8 cellular contexts compared by ENCODE assay signal in the genomic region with DNA sequence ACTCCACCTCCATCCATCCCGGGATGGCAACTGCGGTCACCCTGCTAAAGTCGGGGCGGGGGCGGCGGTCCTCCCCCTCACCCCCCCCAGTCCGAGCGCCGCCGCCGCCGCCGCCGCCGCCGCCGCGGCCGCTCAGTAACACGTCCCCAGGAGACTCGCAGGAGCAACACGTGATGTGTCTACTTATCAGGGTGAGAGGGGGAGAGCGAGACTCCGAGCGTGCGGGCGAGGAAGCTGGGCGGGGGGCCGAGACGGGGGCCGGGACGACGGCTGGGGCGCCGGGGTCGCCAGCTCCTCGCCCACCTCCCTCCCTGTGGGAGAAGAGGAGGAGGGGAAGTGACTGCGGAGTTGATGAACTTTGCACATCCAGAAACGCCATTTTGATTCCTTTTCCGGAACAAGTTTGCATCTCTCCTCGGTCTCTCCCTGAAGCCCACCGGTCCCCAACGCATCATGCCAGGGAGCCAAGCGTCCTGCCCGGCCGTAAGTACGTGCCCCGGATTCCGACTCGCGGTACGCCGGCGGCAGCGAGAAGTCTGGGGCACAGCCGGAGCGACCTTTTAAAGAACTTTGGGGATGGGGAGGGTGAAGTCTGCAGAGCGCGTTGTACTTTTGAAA. TPM values are rescaled to one million over a fixed set of nuclear protein-coding genes. Genes with fewer than 3 reads are reported as not detected.
DNase-seq lines count a peak whose midpoint lies in the region; ATAC-seq and TF ChIP-seq lines count a peak whose summit lies in the region.

A gene with protein sequence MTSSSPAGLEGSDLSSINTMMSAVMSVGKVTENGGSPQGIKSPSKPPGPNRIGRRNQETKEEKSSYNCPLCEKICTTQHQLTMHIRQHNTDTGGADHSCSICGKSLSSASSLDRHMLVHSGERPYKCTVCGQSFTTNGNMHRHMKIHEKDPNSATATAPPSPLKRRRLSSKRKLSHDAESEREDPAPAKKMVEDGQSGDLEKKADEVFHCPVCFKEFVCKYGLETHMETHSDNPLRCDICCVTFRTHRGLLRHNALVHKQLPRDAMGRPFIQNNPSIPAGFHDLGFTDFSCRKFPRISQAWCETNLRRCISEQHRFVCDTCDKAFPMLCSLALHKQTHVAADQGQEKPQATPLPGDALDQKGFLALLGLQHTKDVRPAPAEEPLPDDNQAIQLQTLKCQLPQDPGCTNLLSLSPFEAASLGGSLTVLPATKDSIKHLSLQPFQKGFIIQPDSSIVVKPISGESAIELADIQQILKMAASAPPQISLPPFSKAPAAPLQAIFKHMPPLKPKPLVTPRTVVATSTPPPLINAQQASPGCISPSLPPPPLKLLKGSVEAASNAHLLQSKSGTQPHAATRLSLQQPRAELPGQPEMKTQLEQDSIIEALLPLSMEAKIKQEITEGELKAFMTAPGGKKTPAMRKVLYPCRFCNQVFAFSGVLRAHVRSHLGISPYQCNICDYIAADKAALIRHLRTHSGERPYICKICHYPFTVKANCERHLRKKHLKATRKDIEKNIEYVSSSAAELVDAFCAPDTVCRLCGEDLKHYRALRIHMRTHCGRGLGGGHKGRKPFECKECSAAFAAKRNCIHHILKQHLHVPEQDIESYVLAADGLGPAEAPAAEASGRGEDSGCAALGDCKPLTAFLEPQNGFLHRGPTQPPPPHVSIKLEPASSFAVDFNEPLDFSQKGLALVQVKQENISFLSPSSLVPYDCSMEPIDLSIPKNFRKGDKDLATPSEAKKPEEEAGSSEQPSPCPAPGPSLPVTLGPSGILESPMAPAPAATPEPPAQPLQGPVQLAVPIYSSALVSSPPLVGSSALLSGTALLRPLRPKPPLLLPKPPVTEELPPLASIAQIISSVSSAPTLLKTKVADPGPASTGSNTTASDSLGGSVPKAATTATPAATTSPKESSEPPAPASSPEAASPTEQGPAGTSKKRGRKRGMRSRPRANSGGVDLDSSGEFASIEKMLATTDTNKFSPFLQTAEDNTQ (N-terminal part only) (plus strand): TSS at position 384 of the 618 bp plus-strand sequence. CDS start 73,951 bp downstream, outside the sequence.

- peak within 1 kb of the TSS; percentile 87 for H3K27ac ChIP-seq in AG04450 (ENCODE audit: low read depth, low read length)

- H3K27me3 ChIP-seq in AG04450 (ENCODE audit: control insufficient read depth, insufficient read depth, low read length): no peaks in the 10 kb centered on the region

- POLR2A ChIA-PET in AG04450 (lab: Yijun Ruan, JAX): interaction anchor here (0.6 to 2.1 kb wide), 5 partner anchors 18 to 58 kb away, joined by 3 to 8 read pairs (median 6); no protein-coding TSS in a partner anchor

- H3K4me3 ChIP-seq in AG04450 (ENCODE audit: low read depth, low read length): peak within 1 kb of the TSS; percentile 88

- DNase-seq in AG04450 (ENCODE audit: low read depth, low spot score): no peak
- DNase-seq in NOMO-1 treated with DMSO at 0.1 percent for 48 hours (lab: John Stamatoyannopoulos, UW; ENCODE audit: unreplicated experiment): peak; percentile 69
- peak; percentile 36 for DNase-seq in activated T-cell treated with anti-CD3 and anti-CD28 coated beads for 1 hour (ENCODE audit: low read depth)
- DNase-seq in epidermal melanocyte (ENCODE audit: insufficient read length, low spot score): peak; percentile 66
- peak; percentile 62 for DNase-seq in mucosa of gallbladder (ENCODE audit: low spot score)
- peak; percentile 67 for DNase-seq in stimulated activated naive CD4-positive, alpha-beta T cell treated with Interleukin-2 at 50 U/mL for 16 hours (lab: John Stamatoyannopoulos, UW)

- TF ChIP-seq CTCF in AG04450 (IDR thresholded peaks at IDR 0.05; ENCODE audit: low read depth, low read length): no peak

- no peaks in the 10 kb centered on the region; the same call in 1 of the 2 replicates for H3K9me3 ChIP-seq in AG04450 (ENCODE audit: control insufficient read depth, insufficient read depth, low read length)

- peak; percentile 33 for ATAC-seq in GM18873 (IDR thresholded peaks at IDR 0.05; ENCODE audit: low FRiP score, unreplicated experiment)
- ATAC-seq in HG03108 (IDR thresholded peaks at IDR 0.05; ENCODE audit: unreplicated experiment): peak; percentile 56

- CTCF ChIA-PET in AG04450 (lab: Charles Lee): no interaction called here

RNA-seq across cellular contexts. Expression of the gene that starts here (rescaled TPM):
- polyA plus RNA-seq in AG04450 (2011; rRNA removed): 2.6 and 3.0 TPM in 2 replicates
- polyA minus RNA-seq in AG04450 (2011; rRNA and poly(A)+ RNA removed): 32.7 and 37.6 TPM in 2 replicates
- 74.3 TPM for total RNA-seq in mucosa of gallbladder
